ENCODE assay signal across 8 cellular contexts in the genomic region with DNA sequence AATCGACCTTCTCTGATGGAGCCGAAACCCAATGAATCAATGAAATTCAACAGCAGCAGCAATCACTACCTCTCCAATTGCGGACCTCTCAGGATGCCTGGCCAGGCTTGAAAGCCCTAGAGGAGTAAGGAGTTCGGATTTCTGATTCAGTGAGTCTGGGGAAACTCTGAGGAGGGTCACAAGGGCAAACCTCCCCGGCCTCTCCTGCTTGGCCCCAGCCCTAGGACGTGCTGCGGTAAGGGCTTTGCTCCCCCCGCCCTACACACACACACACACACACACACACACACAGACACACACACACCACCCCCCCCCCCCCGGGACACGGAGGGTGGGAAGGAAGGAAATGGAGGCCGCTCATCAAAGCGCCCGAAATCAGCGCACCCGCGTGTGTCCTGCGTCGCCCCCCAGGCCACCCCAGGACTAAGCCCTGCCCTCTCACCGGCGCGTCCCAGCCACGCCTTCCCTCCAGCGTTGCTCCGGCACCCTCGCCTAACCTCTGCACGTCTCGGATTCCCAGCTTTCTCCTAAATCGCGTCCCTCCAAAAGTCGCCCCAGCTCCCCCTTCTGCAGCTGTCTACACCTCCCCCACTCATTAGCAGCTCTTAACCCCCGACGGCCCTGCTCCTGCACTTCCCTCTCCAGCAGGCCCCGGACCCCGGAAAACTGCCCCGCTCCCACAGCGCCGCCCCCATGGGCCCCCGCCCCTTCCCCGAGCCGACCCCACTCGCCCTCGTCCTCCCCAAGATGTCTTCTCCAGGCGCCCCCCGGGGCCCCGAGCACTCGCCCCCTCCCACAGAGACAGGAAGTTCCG. TPM values are rescaled to one million over a fixed set of nuclear protein-coding genes. Genes with fewer than 3 reads are reported as not detected.
A peak's percentile ranks its signal among the peaks of the same experiment; 100 is the strongest.
DNase-seq lines count a peak whose midpoint lies in the region; ATAC-seq, FAIRE-seq and TF ChIP-seq lines count a peak whose summit lies in the region.

No MANE protein-coding gene starts in this region.

- peak overlapping the region; percentile 23; the same call in 1 of the 2 replicates for H3K27ac ChIP-seq in Panc1 (ENCODE audit: low read length)
- peak overlapping the region; percentile 73 for H3K27ac ChIP-seq in right cardiac atrium (ENCODE audit: low read length)
- H3K27ac ChIP-seq in skeletal muscle tissue (ENCODE audit: low read depth, low read length) = peak overlapping the region; percentile 48

- WGBS in right cardiac atrium = under 1% methylated on average over 46 of the region's 47 CpGs

- ATAC-seq in GM21825 (IDR thresholded peaks at IDR 0.05; ENCODE audit: unreplicated experiment) (peak; percentile 16), Panc1 (peak; percentile 59), right cardiac atrium (peak; percentile 26 to 52), GM18517 (IDR thresholded peaks at IDR 0.05; ENCODE audit: unreplicated experiment) (no peak)
- peak; percentile 13 for ATAC-seq in activated naive CD8-positive, alpha-beta T cell treated with anti-CD3 and anti-CD28 coated beads, Interleukin-2, amount 10 ng/mL, durations not matched to agents 7 days and 5 days (ENCODE audit: low read depth)

- H3K36me3 ChIP-seq in Panc1 (ENCODE audit: control insufficient read depth, insufficient read depth, low read length) = no peaks in the 10 kb centered on the region
- no peaks in the 10 kb centered on the region for H3K36me3 ChIP-seq in skeletal muscle tissue (ENCODE audit: control insufficient read depth in 3 of 3, insufficient read depth in 3 of 3, low read length in 3 of 3)

- peak overlapping the region; percentile 81 for H3K27ac Mint-ChIP-seq in activated naive CD8-positive, alpha-beta T cell treated with anti-CD3 and anti-CD28 coated beads, Interleukin-2, amount 10 ng/mL, durations not matched to agents 7 days and 5 days

- DNase-seq in COLO668 (lab: John Stamatoyannopoulos, UW; ENCODE audit: unreplicated experiment) (peak; percentile 54), Panc1 (ENCODE audit: low read depth, low spot score) (no peak), right cardiac atrium (peak; percentile 55 to 79 (median 77)), HTR-8/SVneo (ENCODE audit: insufficient read length, low spot score) (no peak)
- DNase-seq in activated naive CD8-positive, alpha-beta T cell treated with anti-CD3 and anti-CD28 coated beads, Interleukin-2, amount 10 ng/mL, durations not matched to agents 7 days and 5 days = peak; percentile 37

- H3K4me1 ChIP-seq in Panc1 (ENCODE audit: control insufficient read depth, insufficient read depth, low read length) (peaks cover 23% of the 10 kb centered on the region), right cardiac atrium (ENCODE audit: control insufficient read depth, insufficient read depth, low read length) (peaks cover 6% of the 10 kb centered on the region), skeletal muscle tissue (ENCODE audit: control insufficient read depth in 3 of 3, insufficient read depth in 3 of 3, low read length in 3 of 3) (peaks cover 16 to 19% (median 17%) of the 10 kb centered on the region in 3 donors)

- H3K36me3 Mint-ChIP-seq in activated naive CD8-positive, alpha-beta T cell treated with anti-CD3 and anti-CD28 coated beads, Interleukin-2, amount 10 ng/mL, durations not matched to agents 7 days and 5 days = no peaks in the 10 kb centered on the region

- H3K9me3 Mint-ChIP-seq in activated naive CD8-positive, alpha-beta T cell treated with anti-CD3 and anti-CD28 coated beads, Interleukin-2, amount 10 ng/mL, durations not matched to agents 7 days and 5 days = no peaks in the 10 kb centered on the region

- H3K9ac ChIP-seq in skeletal muscle tissue (ENCODE audit: low read depth in 1 of 3, low read length in 3 of 3) = peak overlapping the region; percentile 72 to 85 (median 77)

- no peaks in the 10 kb centered on the region for H3K27me3 ChIP-seq in Panc1 (ENCODE audit: control insufficient read depth, insufficient read depth, low read length)
- no peaks in the 10 kb centered on the region for H3K27me3 ChIP-seq in right cardiac atrium (ENCODE audit: control insufficient read depth, insufficient read depth)
- no peaks in the 10 kb centered on the region for H3K27me3 ChIP-seq in skeletal muscle tissue (ENCODE audit: control insufficient read depth in 3 of 3, insufficient read depth in 3 of 3, low read length in 3 of 3)

- H3K4me3 ChIP-seq in Panc1 (ENCODE audit: low read depth in 2 of 2, low read length in 2 of 2) = peak overlapping the region; percentile 59 to 73
- peak overlapping the region; percentile 85 for H3K4me3 ChIP-seq in right cardiac atrium (ENCODE audit: low read length)
- H3K4me3 ChIP-seq in skeletal muscle tissue (ENCODE audit: low read length in 3 of 3) = peak overlapping the region; percentile 85 to 89 (median 88)

- TF ChIP-seq CTCF in Panc1 (IDR thresholded peaks at IDR 0.05) = no peak

- H3K4me3 Mint-ChIP-seq in activated naive CD8-positive, alpha-beta T cell treated with anti-CD3 and anti-CD28 coated beads, Interleukin-2, amount 10 ng/mL, durations not matched to agents 7 days and 5 days = peak overlapping the region; percentile 95

- H3K9me3 ChIP-seq in Panc1 (ENCODE audit: control insufficient read depth, insufficient read depth, low read depth, low read length) (no peaks in the 10 kb centered on the region), right cardiac atrium (ENCODE audit: control insufficient read depth, low read length) (no peaks in the 10 kb centered on the region), skeletal muscle tissue (ENCODE audit: control insufficient read depth in 3 of 3, low read length in 3 of 3) (peaks cover 0 to 2% (median 0%) of the 10 kb centered on the region in 3 donors)

- CTCF ChIA-PET in Panc1 (lab: Charles Lee) = no interaction called here

- in situ Hi-C loops in Panc1 (cut with HindIII; ENCODE audit: low pct_unique_long_range_greater_than_20kb, low sequenced_read_pairs) = no loop called here

- peaks cover 3% of the 10 kb centered on the region for H3K27me3 Mint-ChIP-seq in activated naive CD8-positive, alpha-beta T cell treated with anti-CD3 and anti-CD28 coated beads, Interleukin-2, amount 10 ng/mL, durations not matched to agents 7 days and 5 days

- POLR2A ChIA-PET in Panc1 (lab: Charles Lee) = no interaction called here
- POLR2A ChIA-PET in activated naive CD8-positive, alpha-beta T cell treated with anti-CD3 and anti-CD28 coated beads, Interleukin-2, amount 10 ng/mL, durations not matched to agents 7 days and 5 days (lab: Charles Lee) = interaction anchor here (0.5 to 2.2 kb wide), 6 partner anchors 10 to 400 kb away, joined by 3 to 8 read pairs (median 4); a partner anchor contains a TSS

- FAIRE-seq in HTR-8/SVneo (lab: Jason Lieb, UNC) = no peak

- H3K4me1 Mint-ChIP-seq in activated naive CD8-positive, alpha-beta T cell treated with anti-CD3 and anti-CD28 coated beads, Interleukin-2, amount 10 ng/mL, durations not matched to agents 7 days and 5 days = peaks cover 27% of the 10 kb centered on the region

- intact Hi-C loops in Panc1 (cut with micrococcal nuclease; ENCODE audit: unreplicated experiment) = no loop called here
- intact Hi-C loops in right cardiac atrium (cut with DNase I) = loop anchor here in 1 of 4 donors (10.0 kb wide), 1 partner anchor 109 kb away; no protein-coding TSS in a partner anchor

- no TSS peak for BruUV-seq in Panc1 (replicated peaks; lab: Mats Ljungman, UMichigan)

RNA-seq across cellular contexts. Expression of a gene that starts 0.7 kb away (rescaled TPM):
- total RNA-seq in Panc1 (2021; ENCODE audit: unreplicated experiment) = 60.2 TPM
- 76.9 TPM for polyA plus RNA-seq in Panc1 (2012; ENCODE audit: insufficient read length)
- 10 to 100 TPM; 33.6 to 35.8 TPM for total RNA-seq in activated naive CD8-positive, alpha-beta T cell treated with anti-CD3 and anti-CD28 coated beads, Interleukin-2, amount 10 ng/mL, durations not matched to agents 7 days and 5 days
- total RNA-seq in right cardiac atrium = 10 to 100 TPM; 66.7 to 85.6 (median 69.8) TPM
- polyA plus RNA-seq in right cardiac atrium = 40.4 TPM
- total RNA-seq in skeletal muscle tissue = 20.9 TPM

Comparison
In these comparisons a context has a peak if more than half of its experiments do, and no peak if none do; other contexts are left out.
1. DNase-seq: peak in COLO668 (single experiment), activated naive CD8-positive, alpha-beta T cell treated with anti-CD3 and anti-CD28 coated beads, Interleukin-2, amount 10 ng/mL, durations not matched to agents 7 days and 5 days (single experiment) and right cardiac atrium (3 of 3); none in Panc1 (single experiment) and HTR-8/SVneo (single experiment).
2. H3K27ac ChIP-seq: peak in every context shown above with its lines; median percentile 73 in right cardiac atrium; 48 in skeletal muscle tissue; 23 in Panc1.
3. Peak in every context shown above with its lines, with median percentiles within 50 percentile points of each other: H3K4me3 ChIP-seq.